Comparison of ENCODE assay signal across 13 cellular contexts in the genomic region with DNA sequence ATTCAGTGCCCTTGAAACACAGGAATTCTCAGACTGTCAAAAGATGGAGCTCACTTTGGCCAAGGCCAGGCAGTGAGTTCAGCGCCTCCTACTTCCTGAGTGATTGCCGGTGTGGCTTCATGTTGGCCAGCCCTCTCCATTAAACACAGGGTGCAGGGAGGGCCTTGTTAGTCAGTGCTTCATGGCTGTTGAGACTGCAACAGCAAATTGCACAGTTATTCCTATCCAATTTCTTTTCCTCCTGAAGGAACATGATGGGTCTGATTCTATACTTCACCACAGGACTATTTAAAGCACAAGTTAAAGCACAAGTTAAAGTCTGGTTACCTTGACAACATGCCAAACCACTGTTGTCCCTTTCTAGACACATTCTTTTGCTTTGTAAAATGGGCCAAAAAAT.
DNase-seq lines count a peak whose midpoint lies in the region; ATAC-seq and TF ChIP-seq lines count a peak whose summit lies in the region.
"Had no signal": no experiment of that assay in that cellular context is flagged by ENCODE, and none has a peak within 500 bp of the region (broad histone marks: within the 10 kb centered on the region; RNA-seq: fewer than 3 reads in every experiment).

No MANE protein-coding gene starts in this region.

- no peak for TF ChIP-seq POLR2A in sigmoid colon (IDR thresholded peaks at IDR 0.05)

- intact Hi-C loops in heart right ventricle (cut with DNase I), result loop anchor here in 2 of 10 donors (10.0 kb wide), 1 partner anchor 151 kb away; no protein-coding TSS in a partner anchor
- intact Hi-C loops in sigmoid colon (cut with DNase I), result loop anchor here (5.0 kb wide), 1 partner anchor 36 kb away; no protein-coding TSS in a partner anchor

- H3K9me3 ChIP-seq in heart right ventricle (no peaks in the 10 kb centered on the region), sigmoid colon (no peaks in the 10 kb centered on the region)

- POLR2A ChIA-PET in HEK293T (lab: Yijun Ruan, JAX), result no interaction called here

- peak; percentile 37 for DNase-seq in HEK293T (ENCODE audit: extremely low spot score)
- peak; percentile 29 for DNase-seq in UCSD-AML1 (lab: John Stamatoyannopoulos, UW; ENCODE audit: unreplicated experiment)
- DNase-seq in heart right ventricle, result no peak
- no peak for DNase-seq in sigmoid colon
- no peak for DNase-seq in RKO (ENCODE audit: low spot score)
- no peak for DNase-seq in MV-4-11 (lab: John Stamatoyannopoulos, UW)
- no peak for DNase-seq in NCI-H128 (lab: John Stamatoyannopoulos, UW; ENCODE audit: unreplicated experiment)
- DNase-seq: activated CD4-positive, CD25-positive, alpha-beta regulatory T cell treated with anti-CD3 and anti-CD28 coated beads, Interleukin-2, amount 50 U/mL, for 72 hours; activated gamma-delta T cell treated with Interleukin-2 at 50 U/mL for 16 hours; effector memory CD8-positive, alpha-beta T cell; NCI-H2081; retina had no signal

- peak in 5 of 8 donors; percentile 37 to 74 (median 63) for ATAC-seq in heart right ventricle
- ATAC-seq in GM19328 (IDR thresholded peaks at IDR 0.05; ENCODE audit: unreplicated experiment), result no peak
- ATAC-seq: effector memory CD8-positive, alpha-beta T cell had no signal

- 41 to 46% methylated on average over 2 of the region's 2 CpGs for WGBS in heart right ventricle, 2 donors
- 76 to 85% methylated on average over 2 of the region's 2 CpGs for WGBS in sigmoid colon, 2 donors

- CTCF ChIA-PET in HEK293T (lab: Yijun Ruan, JAX), result interaction anchor here (1.0 kb wide), 1 partner anchor 154 kb away, joined by 3 read pairs; no protein-coding TSS in a partner anchor

- peaks cover 0 to 67% (median 31%) of the 10 kb centered on the region in 9 donors for H3K4me1 ChIP-seq in heart right ventricle
- H3K4me1 ChIP-seq in sigmoid colon, result peaks cover 0 to 21% (median 12%) of the 10 kb centered on the region in 4 donors

- peaks cover 0 to 44% (median 6%) of the 10 kb centered on the region in 9 donors for H3K36me3 ChIP-seq in heart right ventricle
- peaks cover 0 to 19% (median 0%) of the 10 kb centered on the region in 4 donors for H3K36me3 ChIP-seq in sigmoid colon

- H3K27me3 ChIP-seq in heart right ventricle (no peaks in the 10 kb centered on the region), sigmoid colon (no peaks in the 10 kb centered on the region)

- no peak overlapping the region for H3K4me3 ChIP-seq in heart right ventricle
- no peak overlapping the region for H3K4me3 ChIP-seq in sigmoid colon

- peak overlapping the region in 2 of 10 donors; percentile 14 to 22 for H3K27ac ChIP-seq in heart right ventricle
- peak overlapping the region in 3 of 4 donors; percentile 7 to 39 (median 35) for H3K27ac ChIP-seq in sigmoid colon

- TF ChIP-seq CTCF in heart right ventricle (IDR thresholded peaks at IDR 0.05) (no peak), sigmoid colon (IDR thresholded peaks at IDR 0.05) (no peak)

- no peak for TF ChIP-seq EP300 in sigmoid colon (IDR thresholded peaks at IDR 0.05)

TF ChIP-seq in HEK293T, 16 proteins besides CTCF, POLR2A, EP300 and RAD21:
- TF ChIP-seq ARNT (IDR thresholded peaks at IDR 0.05), result no peak
- TF ChIP-seq, protein P1, sequence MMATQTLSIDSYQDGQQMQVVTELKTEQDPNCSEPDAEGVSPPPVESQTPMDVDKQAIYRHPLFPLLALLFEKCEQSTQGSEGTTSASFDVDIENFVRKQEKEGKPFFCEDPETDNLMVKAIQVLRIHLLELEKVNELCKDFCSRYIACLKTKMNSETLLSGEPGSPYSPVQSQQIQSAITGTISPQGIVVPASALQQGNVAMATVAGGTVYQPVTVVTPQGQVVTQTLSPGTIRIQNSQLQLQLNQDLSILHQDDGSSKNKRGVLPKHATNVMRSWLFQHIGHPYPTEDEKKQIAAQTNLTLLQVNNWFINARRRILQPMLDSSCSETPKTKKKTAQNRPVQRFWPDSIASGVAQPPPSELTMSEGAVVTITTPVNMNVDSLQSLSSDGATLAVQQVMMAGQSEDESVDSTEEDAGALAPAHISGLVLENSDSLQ (IDR thresholded peaks at IDR 0.05), result peak; percentile 55; the same call in 1 of the 2 replicates

Comparison
In these comparisons a context has a peak if more than half of its experiments do, and no peak if none do; other contexts are left out.
1. DNase-seq: peak in HEK293T (single experiment) and UCSD-AML1 (single experiment); none in heart right ventricle (0 of 2), sigmoid colon (single experiment), RKO (single experiment), MV-4-11 (single experiment) and NCI-H128 (single experiment).